In genomic region chr3:177838951-177839350, GRCh38 we compare ENCODE assay signal across 22 cellular contexts.
A peak's percentile ranks its signal among the peaks of the same experiment; 100 is the strongest.
DNase-seq lines count a peak whose midpoint lies in the region; ATAC-seq and TF ChIP-seq lines count a peak whose summit lies in the region.
"Had no signal": no experiment of that assay in that cellular context is flagged by ENCODE, and none has a peak within 500 bp of the region (broad histone marks: within the 10 kb centered on the region; RNA-seq: fewer than 3 reads in every experiment).

No MANE protein-coding gene starts in this region.

- H2AK5ac ChIP-seq in IMR-90 (ENCODE audit: low read depth, low read length), result peak overlapping the region; percentile 52; the same call in 1 of the 2 replicates

- H3K4me2 ChIP-seq in IMR-90 (ENCODE audit: low read depth, low read length) (no peak overlapping the region), smooth muscle cell (peak overlapping the region; percentile 2)

- no peak overlapping the region for H4K5ac ChIP-seq in IMR-90 (ENCODE audit: low read depth, low read length)

- POLR2A ChIA-PET in IMR-90 (lab: Charles Lee; ENCODE audit: unreplicated experiment), result no interaction called here

- peaks cover 12% of the 10 kb centered on the region for H3F3A ChIP-seq in smooth muscle cell (ENCODE audit: low read depth)

- H3K36me3 ChIP-seq in IMR-90 (ENCODE audit: control insufficient read depth, insufficient read depth, low read length), result no peaks in the 10 kb centered on the region
- no peaks in the 10 kb centered on the region for H3K36me3 ChIP-seq in smooth muscle cell (ENCODE audit: low read depth)

- H2BK5ac ChIP-seq in IMR-90 (ENCODE audit: low read depth, low read length, poor library complexity, severe bottlenecking), result no peak overlapping the region

- H4K8ac ChIP-seq in IMR-90 (ENCODE audit: low read depth in 2 of 2, low read length in 2 of 2), result no peak overlapping the region

- CTCF ChIA-PET in IMR-90 (lab: Yijun Ruan, JAX), result no interaction called here

- TF ChIP-seq CTCF in IMR-90 (conservative IDR thresholded peaks at IDR 0.05; ENCODE audit: low read depth, low read length) (no peak), smooth muscle cell (IDR thresholded peaks at IDR 0.05; ENCODE audit: borderline replicate concordance, insufficient read depth, poor library complexity, severe bottlenecking) (no peak)

- dilution Hi-C loops in IMR-90 (cut with HindIII; ENCODE audit: low sequenced_read_pairs, unreplicated experiment), result no loop called here

- H3K4me1 ChIP-seq in IMR-90 (ENCODE audit: control insufficient read depth, insufficient read depth, low read length), result peaks cover 15% of the 10 kb centered on the region
- H3K4me1 ChIP-seq in smooth muscle cell (ENCODE audit: low read depth), result no peaks in the 10 kb centered on the region

- no peaks in the 10 kb centered on the region for H3K9me3 ChIP-seq in IMR-90 (ENCODE audit: control insufficient read depth, insufficient read depth, low read length)
- no peaks in the 10 kb centered on the region for H3K9me3 ChIP-seq in smooth muscle cell (replicated peaks; ENCODE audit: low read depth)

- no peak overlapping the region for H3K27ac ChIP-seq in IMR-90 (ENCODE audit: insufficient read depth, low read length)
- no peak overlapping the region for H3K27ac ChIP-seq in smooth muscle cell (ENCODE audit: low read depth)
- H3K27ac ChIP-seq: C4-2B, HL-60, SK-N-MC had no signal

- H2AK9ac ChIP-seq in IMR-90 (replicated peaks; ENCODE audit: low read depth, low read length, poor library complexity), result no peak overlapping the region

- H2BK15ac ChIP-seq in IMR-90 (ENCODE audit: low read depth, low read length), result peak overlapping the region; percentile 22; the same call in 1 of the 3 replicates

- 0 out of 2 replicates have a peak overlapping the region, but pooled peaks have one; percentile 62 for H3K18ac ChIP-seq in IMR-90 (ENCODE audit: low read depth, low read length)

- no peak overlapping the region for H2BK20ac ChIP-seq in IMR-90 (ENCODE audit: low read depth, low read length)

- no peak for DNase-seq in IMR-90
- peak; percentile 26 for DNase-seq in SK-MEL-5 (ENCODE audit: low read depth, low spot score)
- DNase-seq in foreskin melanocyte, result peak; percentile 59
- DNase-seq in smooth muscle cell (lab: John Stamatoyannopoulos, UW; ENCODE audit: unreplicated experiment), result no peak
- DNase-seq in stimulated activated naive CD4-positive, alpha-beta T cell (lab: John Stamatoyannopoulos, UW), result no peak
- DNase-seq in DMS53 treated with DMSO at 0.1 percent for 48 hours (lab: John Stamatoyannopoulos, UW; ENCODE audit: unreplicated experiment), result no peak
- DNase-seq: CD8-positive, alpha-beta T cell; DMS 273 treated with DMSO at 0.1 percent for 48 hours; DMS79 treated with DMSO at 0.1 percent for 48 hours; GF-D8; Karpas-422; NCI-H1105; NCI-H1436 treated with DMSO at 0.1 percent for 48 hours; NCI-H187 treated with DMSO at 0.1 percent for 48 hours; NCI-H524 treated with DMSO at 0.1 percent for 48 hours; NCI-H774; SHP77 treated with DMSO at 0.1 percent for 48 hours had no signal

- H3K79me2 ChIP-seq in smooth muscle cell (ENCODE audit: low read depth), result no peaks in the 10 kb centered on the region

- TF ChIP-seq POLR2A in IMR-90 (IDR thresholded peaks at IDR 0.05; ENCODE audit: low read depth, low read length), result no peak

- ATAC-seq in IMR-90 (ENCODE audit: low read depth) (no peak), HG02798 (IDR thresholded peaks at IDR 0.05; ENCODE audit: poor library complexity, unreplicated experiment) (no peak)
- ATAC-seq: CD8-positive, alpha-beta T cell; HCT116 had no signal

- WGBS in IMR-90 (ENCODE audit: extremely low coverage in 2 of 2, insufficient read length in 1 of 2), 2 experiments, result 100% methylated on average over 1 of the region's 5 CpGs; no CpG with 5 or more reads in 1 of the 2 experiments
- 22% methylated on average over 5 of the region's 5 CpGs for WGBS in smooth muscle cell (ENCODE audit: low lambda C conversion rate)

- H3K27me3 ChIP-seq in IMR-90 (ENCODE audit: control insufficient read depth, insufficient read depth, low read length) (no peaks in the 10 kb centered on the region), smooth muscle cell (ENCODE audit: low read depth) (no peaks in the 10 kb centered on the region)

- no peak for TF ChIP-seq RAD21 in IMR-90 (IDR thresholded peaks at IDR 0.05; ENCODE audit: low read length)

- no peak overlapping the region for H3K4ac ChIP-seq in IMR-90 (ENCODE audit: low read depth, low read length)

- in situ Hi-C loops in IMR-90 (cut with MboI; ENCODE audit: low sequenced_read_pairs), result no loop called here
- in situ Hi-C loops in SK-MEL-5 (cut with HindIII; ENCODE audit: low pct_unique_long_range_greater_than_20kb, low sequenced_read_pairs), result no loop called here

- H3K14ac ChIP-seq in IMR-90 (replicated peaks; ENCODE audit: low read depth, low read length), result no peak overlapping the region

- H3K4me3 ChIP-seq in IMR-90 (ENCODE audit: insufficient read depth, low read depth, low read length), result no peak overlapping the region
- H3K4me3 ChIP-seq in smooth muscle cell, result no peak overlapping the region
- H3K4me3 ChIP-seq: SK-N-MC had no signal

- no TSS peak for BruUV-seq in IMR-90 (replicated peaks; lab: Mats Ljungman, UMichigan)

- no peak overlapping the region for H2AFZ ChIP-seq in IMR-90 (replicated peaks; ENCODE audit: low read length, poor library complexity)
- no peak overlapping the region for H2AFZ ChIP-seq in smooth muscle cell (ENCODE audit: low read depth)

- no peak overlapping the region for H4K91ac ChIP-seq in IMR-90 (ENCODE audit: insufficient read depth, low read depth, low read length)

- H3K9me1 ChIP-seq in IMR-90 (ENCODE audit: insufficient read depth, low read length), result peaks cover 5% of the 10 kb centered on the region

- no peak overlapping the region for H3K56ac ChIP-seq in IMR-90 (ENCODE audit: extremely low read depth, insufficient read depth, low read length)

- no peak overlapping the region for H3K23ac ChIP-seq in IMR-90 (ENCODE audit: low read depth, low read length)

- no peaks in the 10 kb centered on the region for H3K79me1 ChIP-seq in IMR-90 (ENCODE audit: low read depth in 1 of 2, low read length in 2 of 2)

- intact Hi-C loops in IMR-90 (cut with micrococcal nuclease), result loop anchor here (1.0 to 5.0 kb wide), 2 partner anchors 15 to 543 kb away; no protein-coding TSS in a partner anchor

- no peak overlapping the region; the same call in 1 of the 2 replicates for H2BK120ac ChIP-seq in IMR-90 (ENCODE audit: low read depth, low read length)

- no peak overlapping the region for H3K9ac ChIP-seq in IMR-90 (ENCODE audit: low read depth, low read length)
- no peak overlapping the region for H3K9ac ChIP-seq in smooth muscle cell (ENCODE audit: low read depth)

- no peaks in the 10 kb centered on the region for H4K20me1 ChIP-seq in IMR-90 (ENCODE audit: insufficient read depth, low read length)
- no peaks in the 10 kb centered on the region for H4K20me1 ChIP-seq in smooth muscle cell (ENCODE audit: low read depth)

TF ChIP-seq in IMR-90, 13 proteins besides CTCF, POLR2A, EP300 and RAD21:
- TF ChIP-seq MAFK (IDR thresholded peaks at IDR 0.05; ENCODE audit: low read depth, low read length), result no peak
- TF ChIP-seq USF2 (IDR thresholded peaks at IDR 0.05; ENCODE audit: low read depth, low read length), result no peak

Comparison
In these comparisons a context has a peak if more than half of its experiments do, and no peak if none do; other contexts are left out.
1. DNase-seq: peak in SK-MEL-5 (single experiment) and foreskin melanocyte (single experiment); none in IMR-90 (single experiment), smooth muscle cell (single experiment), stimulated activated naive CD4-positive, alpha-beta T cell (0 of 6) and DMS53 treated with DMSO at 0.1 percent for 48 hours (single experiment).